Comparison of ENCODE assay signal across 20 cellular contexts in genomic region chr11:10050561-10050960, GRCh38.
A peak's percentile ranks its signal among the peaks of the same experiment; 100 is the strongest.
DNase-seq lines count a peak whose midpoint lies in the region; ATAC-seq, FAIRE-seq and TF ChIP-seq lines count a peak whose summit lies in the region.
"Had no signal": no experiment of that assay in that cellular context is flagged by ENCODE, and none has a peak within 500 bp of the region (broad histone marks: within the 10 kb centered on the region; RNA-seq: fewer than 3 reads in every experiment).

No MANE protein-coding gene starts in this region.

- H3K27ac ChIP-seq in foreskin keratinocyte (no peak overlapping the region), dorsolateral prefrontal cortex (no peak overlapping the region), adrenal gland (no peak overlapping the region)
- H3K27ac ChIP-seq: C4-2B had no signal

- no peak overlapping the region for H3K4me3 ChIP-seq in Caco-2 (ENCODE audit: low read depth, low read length)
- H3K4me3 ChIP-seq in dorsolateral prefrontal cortex = no peak overlapping the region
- H3K4me3 ChIP-seq in adrenal gland = no peak overlapping the region

- no peak overlapping the region for H3K4me3 Mint-ChIP-seq in Caco-2 (ENCODE audit: unreplicated experiment)
- no peak overlapping the region for H3K4me3 Mint-ChIP-seq in activated CD8-positive, alpha-beta T cell treated with anti-CD3 and anti-CD28 coated beads, Interleukin-2, amount 10 ng/mL, durations not matched to agents 7 days and 5 days
- H3K4me3 Mint-ChIP-seq: activated CD4-positive, alpha-beta T cell treated with anti-CD3 and anti-CD28 coated beads for 36 hours; central memory CD8-positive, alpha-beta T cell; neural crest cell; stimulated activated effector memory CD8-positive, alpha-beta T cell treated with anti-CD3 and anti-CD28 coated beads, Interleukin-12 subunit alpha, Interleukin-12 subunit beta, amount 100 ng/mL, for 72 hours had no signal

- H3K4me1 ChIP-seq in Caco-2 (peaks cover 38% of the 10 kb centered on the region), foreskin keratinocyte (no peaks in the 10 kb centered on the region), adrenal gland (replicated peaks in 1 of 2) (peaks cover 0 to 4% of the 10 kb centered on the region in 2 donors)

- DNase-seq in Caco-2 (peak; percentile 57 to 72), HTR-8/SVneo (ENCODE audit: insufficient read length, low spot score) (no peak), amniotic epithelial cell (ENCODE audit: low read depth) (peak; percentile 21), foreskin keratinocyte (peak; percentile 44 to 73), dorsolateral prefrontal cortex (no peak), mesenteric fat pad (ENCODE audit: low spot score) (no peak), adrenal gland (no peak)
- DNase-seq in activated CD8-positive, alpha-beta T cell treated with anti-CD3 and anti-CD28 coated beads, Interleukin-2, amount 10 ng/mL, durations not matched to agents 7 days and 5 days = no peak
- DNase-seq: activated CD4-positive, alpha-beta T cell treated with anti-CD3 and anti-CD28 coated beads for 36 hours; DMS153; effector memory CD4-positive, alpha-beta T cell; NCI-H524; SK-N-SH had no signal

- no peaks in the 10 kb centered on the region for H3K27me3 ChIP-seq in Caco-2 (replicated peaks; ENCODE audit: control insufficient read depth, insufficient read depth, low read length)
- no peaks in the 10 kb centered on the region for H3K27me3 ChIP-seq in foreskin keratinocyte
- H3K27me3 ChIP-seq in dorsolateral prefrontal cortex = no peaks in the 10 kb centered on the region
- H3K27me3 ChIP-seq in adrenal gland = no peaks in the 10 kb centered on the region

- no peak for TF ChIP-seq POLR2A in adrenal gland (IDR thresholded peaks at IDR 0.05)

- TF ChIP-seq CTCF in Caco-2 (IDR thresholded peaks at IDR 0.05; ENCODE audit: insufficient read depth in 1 of 2, low read depth in 1 of 2, low read length in 1 of 2, severe bottlenecking in 1 of 2, unreplicated experiment in 1 of 2) = no peak
- TF ChIP-seq CTCF in foreskin keratinocyte (conservative IDR thresholded peaks at IDR 0.05) = no peak
- TF ChIP-seq CTCF in dorsolateral prefrontal cortex (IDR thresholded peaks at IDR 0.05 in 54 of 56, conservative IDR thresholded peaks at IDR 0.05 in 2 of 56; ENCODE audit: low read depth in 1 of 56, partially characterized antibody in 56 of 56) = no peak
- TF ChIP-seq CTCF in adrenal gland (IDR thresholded peaks at IDR 0.05) = no peak

- H3K4me1 Mint-ChIP-seq in Caco-2 (ENCODE audit: low read depth, unreplicated experiment) = peaks cover 19% of the 10 kb centered on the region
- no peaks in the 10 kb centered on the region for H3K4me1 Mint-ChIP-seq in activated CD8-positive, alpha-beta T cell treated with anti-CD3 and anti-CD28 coated beads, Interleukin-2, amount 10 ng/mL, durations not matched to agents 7 days and 5 days (ENCODE audit: low read depth)
- H3K4me1 Mint-ChIP-seq: activated CD4-positive, alpha-beta T cell treated with anti-CD3 and anti-CD28 coated beads for 36 hours; central memory CD8-positive, alpha-beta T cell; neural crest cell; stimulated activated effector memory CD8-positive, alpha-beta T cell treated with anti-CD3 and anti-CD28 coated beads, Interleukin-12 subunit alpha, Interleukin-12 subunit beta, amount 100 ng/mL, for 72 hours had no signal

- CTCF ChIA-PET in Caco-2 (lab: Charles Lee) = interaction anchor here (0.6 to 1.1 kb wide), 2 partner anchors 26 to 74 kb away, joined by 3 to 4 read pairs; no protein-coding TSS in a partner anchor
- CTCF ChIA-PET in activated CD8-positive, alpha-beta T cell treated with anti-CD3 and anti-CD28 coated beads, Interleukin-2, amount 10 ng/mL, durations not matched to agents 7 days and 5 days (lab: Charles Lee) = interaction anchor here (2.4 kb wide), 1 partner anchor 26 kb away, joined by 10 read pairs; no protein-coding TSS in a partner anchor

- H3K27ac Mint-ChIP-seq in Caco-2 (ENCODE audit: unreplicated experiment) = peak overlapping the region; percentile 76
- H3K27ac Mint-ChIP-seq in activated CD8-positive, alpha-beta T cell treated with anti-CD3 and anti-CD28 coated beads, Interleukin-2, amount 10 ng/mL, durations not matched to agents 7 days and 5 days = no peak overlapping the region
- H3K27ac Mint-ChIP-seq: activated CD4-positive, alpha-beta T cell treated with anti-CD3 and anti-CD28 coated beads for 36 hours; activated T-helper 2 cell treated with anti-CD3 and anti-CD28 coated beads, Interferon-gamma antibody, Interleukin-2, Interleukin-4, amounts not matched to agents 10 μg/mL and 5 μg/mL and 100 μg/mL, durations not matched to agents 14 hours and 24 hours and 36 hours; progenitor cell of endocrine pancreas; stimulated activated effector memory CD8-positive, alpha-beta T cell treated with anti-CD3 and anti-CD28 coated beads, Interleukin-12 subunit alpha, Interleukin-12 subunit beta, amount 100 ng/mL, for 72 hours had no signal

- no peaks in the 10 kb centered on the region for H3K27me3 Mint-ChIP-seq in Caco-2 (ENCODE audit: insufficient read depth, unreplicated experiment)
- H3K27me3 Mint-ChIP-seq in activated CD8-positive, alpha-beta T cell treated with anti-CD3 and anti-CD28 coated beads, Interleukin-2, amount 10 ng/mL, durations not matched to agents 7 days and 5 days (ENCODE audit: low read depth) = no peaks in the 10 kb centered on the region
- H3K27me3 Mint-ChIP-seq: activated CD4-positive, alpha-beta T cell treated with anti-CD3 and anti-CD28 coated beads for 36 hours; central memory CD8-positive, alpha-beta T cell; progenitor cell of endocrine pancreas had no signal

- peaks cover 18% of the 10 kb centered on the region for H3K9me3 Mint-ChIP-seq in Caco-2 (ENCODE audit: unreplicated experiment)
- no peaks in the 10 kb centered on the region for H3K9me3 Mint-ChIP-seq in activated CD8-positive, alpha-beta T cell treated with anti-CD3 and anti-CD28 coated beads, Interleukin-2, amount 10 ng/mL, durations not matched to agents 7 days and 5 days (ENCODE audit: insufficient read depth)
- H3K9me3 Mint-ChIP-seq: activated T-helper 2 cell treated with anti-CD3 and anti-CD28 coated beads, Interferon-gamma antibody, Interleukin-2, Interleukin-4, amounts not matched to agents 10 μg/mL and 5 μg/mL and 100 μg/mL, durations not matched to agents 14 hours and 24 hours and 36 hours; central memory CD8-positive, alpha-beta T cell; neural crest cell had no signal

- intact Hi-C loops in Caco-2 (cut with micrococcal nuclease; ENCODE audit: unreplicated experiment) = loop anchor here (5.0 kb wide), 1 partner anchor 143 kb away; no protein-coding TSS in a partner anchor
- intact Hi-C loops in dorsolateral prefrontal cortex (cut with DNase I) = no loop called here
- intact Hi-C loops in adrenal gland (cut with DNase I) = no loop called here

- H3K36me3 Mint-ChIP-seq in Caco-2 (ENCODE audit: insufficient read depth, unreplicated experiment) = peaks cover 9% of the 10 kb centered on the region
- H3K36me3 Mint-ChIP-seq in activated CD8-positive, alpha-beta T cell treated with anti-CD3 and anti-CD28 coated beads, Interleukin-2, amount 10 ng/mL, durations not matched to agents 7 days and 5 days (ENCODE audit: low read depth) = no peaks in the 10 kb centered on the region
- H3K36me3 Mint-ChIP-seq: stimulated activated effector memory CD8-positive, alpha-beta T cell treated with anti-CD3 and anti-CD28 coated beads, Interleukin-12 subunit alpha, Interleukin-12 subunit beta, amount 100 ng/mL, for 72 hours had no signal

- peak; percentile 75 for ATAC-seq in foreskin keratinocyte
- ATAC-seq in activated CD8-positive, alpha-beta T cell treated with anti-CD3 and anti-CD28 coated beads, Interleukin-2, amount 10 ng/mL, durations not matched to agents 7 days and 5 days = no peak
- ATAC-seq: activated CD4-positive, alpha-beta T cell treated with anti-CD3 and anti-CD28 coated beads for 36 hours; stimulated activated effector memory CD8-positive, alpha-beta T cell treated with anti-CD3 and anti-CD28 coated beads, Interleukin-12 subunit alpha, Interleukin-12 subunit beta, amount 100 ng/mL, for 72 hours had no signal

- peak; percentile 40 for FAIRE-seq in HTR-8/SVneo (lab: Jason Lieb, UNC)
- FAIRE-seq: GM18507 had no signal

- no TSS peak for BruUV-seq in Caco-2 (replicated peaks; lab: Mats Ljungman, UMichigan)

- H3K9me3 ChIP-seq in Caco-2 (peaks cover 8% of the 10 kb centered on the region), adrenal gland (replicated peaks in 1 of 3) (no peaks in the 10 kb centered on the region)

- H3K36me3 ChIP-seq in Caco-2 (ENCODE audit: control insufficient read depth, insufficient read depth, low read length) (no peaks in the 10 kb centered on the region), adrenal gland (replicated peaks in 1 of 2) (no peaks in the 10 kb centered on the region)

- POLR2A ChIA-PET in Caco-2 (lab: Charles Lee) = no interaction called here
- POLR2A ChIA-PET in activated CD8-positive, alpha-beta T cell treated with anti-CD3 and anti-CD28 coated beads, Interleukin-2, amount 10 ng/mL, durations not matched to agents 7 days and 5 days (lab: Charles Lee) = no interaction called here

Comparison
In these comparisons a context has a peak if more than half of its experiments do, and no peak if none do; other contexts are left out.
1. DNase-seq: peak in Caco-2 (2 of 2), amniotic epithelial cell (single experiment) and foreskin keratinocyte (2 of 2); none in HTR-8/SVneo (single experiment), activated CD8-positive, alpha-beta T cell treated with anti-CD3 and anti-CD28 coated beads, Interleukin-2, amount 10 ng/mL, durations not matched to agents 7 days and 5 days (single experiment), dorsolateral prefrontal cortex (0 of 10), mesenteric fat pad (single experiment) and adrenal gland (0 of 7).